In genomic region chr4:118904935-118905334, GRCh38 we compare ENCODE assay signal across 1 cellular context.
TF ChIP-seq lines count a peak whose summit lies in the region.

No MANE protein-coding gene starts in this region.

TF ChIP-seq in K562, 482 proteins besides CTCF, POLR2A, EP300 and RAD21:
- TF ChIP-seq SPI1 (IDR thresholded peaks at IDR 0.05; ENCODE audit: borderline replicate concordance, low read depth, low read length) (0 out of 2 replicates have a peak, but pooled peaks have one; percentile 12), HMBOX1 (IDR thresholded peaks at IDR 0.05) (peak; percentile 55; the same call in 1 of the 2 replicates), ZNF232 (CRISPR knock-in tag; IDR thresholded peaks at IDR 0.05) (no peak)
TF ChIP-seq in K562: peak in this region for 2.
